In the genomic region with DNA sequence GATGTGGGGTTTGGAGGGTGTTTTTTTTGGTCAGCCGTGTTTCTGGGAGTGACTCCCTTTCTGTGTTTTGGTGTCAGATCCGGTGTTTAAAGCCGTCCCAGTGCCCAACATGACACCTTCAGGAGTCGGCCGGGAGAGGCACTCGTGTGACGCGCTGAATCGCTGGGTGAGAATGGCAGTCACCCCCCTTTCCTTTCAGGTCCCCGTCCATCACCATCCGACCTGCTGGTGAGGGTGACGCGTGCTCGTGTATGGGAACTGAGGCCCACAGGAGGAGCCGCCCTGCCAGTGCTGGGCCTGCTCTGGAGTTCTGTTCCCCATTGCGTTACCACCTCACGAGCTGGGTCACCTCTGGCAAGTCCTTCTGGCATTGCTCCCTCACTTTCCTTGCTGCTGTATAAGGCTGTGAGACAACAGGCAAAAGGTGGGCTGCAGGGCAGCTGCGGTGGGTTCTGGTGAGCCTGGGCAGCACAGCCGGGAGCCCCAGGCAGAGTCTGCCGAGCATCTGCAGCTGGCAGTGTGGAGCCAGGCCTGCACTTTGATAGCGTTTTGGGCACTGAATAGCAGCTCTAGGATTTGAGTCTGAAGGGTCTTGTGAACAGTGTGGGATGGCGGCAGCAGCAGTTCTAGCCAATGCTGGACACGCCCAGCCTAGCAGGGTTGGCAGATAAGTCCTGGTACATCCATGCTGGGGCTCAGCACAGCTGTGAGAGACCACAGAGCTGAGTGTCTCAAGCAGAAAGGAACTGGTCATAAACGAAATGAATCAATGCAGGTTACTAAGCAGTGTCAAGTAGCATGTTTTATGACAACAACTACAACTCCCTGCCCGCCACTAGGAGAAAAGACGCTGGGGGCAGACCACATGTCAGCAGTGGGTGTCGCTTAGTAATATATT, we compare ENCODE assay signal across 8 cellular contexts. TPM values are rescaled to one million over a fixed set of nuclear protein-coding genes. Genes with fewer than 3 reads are reported as not detected.
DNase-seq lines count a peak whose midpoint lies in the region; ATAC-seq and TF ChIP-seq lines count a peak whose summit lies in the region.
"Not testable (repeated sequence)": the region's sequence is repeated elsewhere in the genome, so short reads cannot be mapped to it uniquely, and the experiment has no call there.

No MANE protein-coding gene starts in this region.

- H3K4me3 Mint-ChIP-seq in activated naive CD4-positive, alpha-beta T cell treated with anti-CD3 and anti-CD28 coated beads for 36 hours; endodermal cell: not testable (repeated sequence)

- H3K9me3 ChIP-seq in Peyer's patch; endodermal cell (ENCODE audit: control insufficient read depth, low read length); mucosa of descending colon; gastrocnemius medialis; aorta (ENCODE audit: control insufficient read depth, low read length): not testable (repeated sequence)

- CTCF ChIA-PET in activated naive CD4-positive, alpha-beta T cell treated with anti-CD3 and anti-CD28 coated beads for 36 hours (lab: Charles Lee): not testable (repeated sequence)

- not testable (repeated sequence) for H3K9me3 Mint-ChIP-seq in activated naive CD4-positive, alpha-beta T cell treated with anti-CD3 and anti-CD28 coated beads for 36 hours; endodermal cell

- H3K9ac ChIP-seq in endodermal cell (ENCODE audit: extremely low read depth, low read length, poor library complexity, severe bottlenecking): not testable (repeated sequence)

- not testable (repeated sequence) for H3K4me1 Mint-ChIP-seq in activated naive CD4-positive, alpha-beta T cell treated with anti-CD3 and anti-CD28 coated beads for 36 hours (ENCODE audit: low read depth); endodermal cell

- in situ Hi-C loops in G401 (cut with HindIII; ENCODE audit: low sequenced_read_pairs); gastrocnemius medialis (cut with MboI; ENCODE audit: low sequenced_read_pairs in 4 of 4): not testable (repeated sequence)

- TF ChIP-seq CTCF in Peyer's patch (IDR thresholded peaks at IDR 0.05); endodermal cell (conservative IDR thresholded peaks at IDR 0.05); mucosa of descending colon (IDR thresholded peaks at IDR 0.05); gastrocnemius medialis (IDR thresholded peaks at IDR 0.05 in 4 of 5, conservative IDR thresholded peaks at IDR 0.05 in 1 of 5): not testable (repeated sequence)

- intact Hi-C loops in activated naive CD4-positive, alpha-beta T cell treated with anti-CD3 and anti-CD28 coated beads for 36 hours (cut with micrococcal nuclease); cardiac septum (cut with DNase I); mucosa of descending colon (cut with DNase I, micrococcal nuclease); gastrocnemius medialis (cut with DNase I; ENCODE audit: low total_unique reads); aorta (cut with DNase I): not testable (repeated sequence)

- ATAC-seq in mucosa of descending colon (peak; percentile 13), gastrocnemius medialis (peak; percentile 40 to 57), aorta (ENCODE audit: low FRiP score) (peak; percentile 3)

- not testable (repeated sequence) for TF ChIP-seq POLR2A in Peyer's patch (IDR thresholded peaks at IDR 0.05); gastrocnemius medialis (IDR thresholded peaks at IDR 0.05)

- not testable (repeated sequence) for H3K27me3 Mint-ChIP-seq in activated naive CD4-positive, alpha-beta T cell treated with anti-CD3 and anti-CD28 coated beads for 36 hours (ENCODE audit: low read depth); endodermal cell (ENCODE audit: insufficient read depth)

- DNase-seq in G401 (ENCODE audit: low spot score): peak; percentile 49
- peak in 2 of 3 donors; percentile 43 to 48 for DNase-seq in Peyer's patch
- DNase-seq in activated naive CD4-positive, alpha-beta T cell treated with anti-CD3 and anti-CD28 coated beads for 36 hours; mucosa of descending colon; aorta: not testable (repeated sequence)
- DNase-seq in endodermal cell: peak; percentile 53
- peak; percentile 71 for DNase-seq in cardiac septum (ENCODE audit: low spot score)
- DNase-seq in gastrocnemius medialis: peak; percentile 35 to 67

- H3K36me3 ChIP-seq in Peyer's patch (peaks cover 0 to 90% (median 0%) of the 10 kb centered on the region in 3 donors), endodermal cell (ENCODE audit: control insufficient read depth, insufficient read depth, low read length) (peaks cover 77% of the 10 kb centered on the region), mucosa of descending colon (ENCODE audit: low read depth) (peaks cover 21% of the 10 kb centered on the region), gastrocnemius medialis (peaks cover 3 to 29% of the 10 kb centered on the region in 2 donors), aorta (ENCODE audit: control insufficient read depth in 1 of 2, insufficient read depth in 2 of 2, low read length in 1 of 2) (peaks cover under 1 to 12% of the 10 kb centered on the region in 2 donors)

- 94 to 97% methylated on average over 19 to 22 of the region's 27 CpGs for WGBS in endodermal cell (ENCODE audit: insufficient coverage in 1 of 2, insufficient read length in 1 of 2), 2 experiments
- 60 to 67% methylated on average over 27 of the region's 27 CpGs for WGBS in aorta, 2 donors

- H3K27me3 ChIP-seq in Peyer's patch; endodermal cell (ENCODE audit: control insufficient read depth, insufficient read depth, low read length, poor library complexity, severe bottlenecking); gastrocnemius medialis; aorta (ENCODE audit: control insufficient read depth in 1 of 2, insufficient read depth in 2 of 2, low read length in 1 of 2): not testable (repeated sequence)

- peak overlapping the region; percentile 11 for H3K27ac Mint-ChIP-seq in activated naive CD4-positive, alpha-beta T cell treated with anti-CD3 and anti-CD28 coated beads for 36 hours
- peak overlapping the region; percentile 50 for H3K27ac Mint-ChIP-seq in endodermal cell

- H3K36me3 Mint-ChIP-seq in activated naive CD4-positive, alpha-beta T cell treated with anti-CD3 and anti-CD28 coated beads for 36 hours (ENCODE audit: low read depth): peaks cover 28% of the 10 kb centered on the region
- peaks cover 80% of the 10 kb centered on the region for H3K36me3 Mint-ChIP-seq in endodermal cell (ENCODE audit: low read depth)

- H3K4me1 ChIP-seq in Peyer's patch; endodermal cell (ENCODE audit: control insufficient read depth, insufficient read depth, low read length); mucosa of descending colon (ENCODE audit: low read depth); aorta (ENCODE audit: control insufficient read depth in 1 of 2, insufficient read depth in 2 of 2, low read length in 2 of 2): not testable (repeated sequence)
- peaks cover 12 to 33% of the 10 kb centered on the region in 2 donors for H3K4me1 ChIP-seq in gastrocnemius medialis

- H3K27ac ChIP-seq in Peyer's patch; endodermal cell (ENCODE audit: low read depth, low read length); aorta (ENCODE audit: low read depth in 1 of 2, low read length in 2 of 2): not testable (repeated sequence)
- peak overlapping the region in 3 of 4 donors; percentile 73 to 81 (median 75) for H3K27ac ChIP-seq in gastrocnemius medialis

- not testable (repeated sequence) for H3K4me3 ChIP-seq in Peyer's patch; endodermal cell (ENCODE audit: low read length); mucosa of descending colon; gastrocnemius medialis; aorta (ENCODE audit: low read length in 2 of 2)

RNA-seq across cellular contexts. Expression of a gene that starts 26.8 kb away (rescaled TPM):
- total RNA-seq in G401 (2014; rRNA removed; shearing (Covaris generic)): 59.1 and 69.6 TPM in 2 replicates
- 100 to 1,000 TPM in 1 of 4 donors, 10 to 100 TPM in 3; 20.5 to 115 (median 27.9) TPM for total RNA-seq in Peyer's patch
- total RNA-seq in activated naive CD4-positive, alpha-beta T cell treated with anti-CD3 and anti-CD28 coated beads for 36 hours: 10 to 100 TPM; 30.0 to 36.1 TPM
- total RNA-seq in endodermal cell: 10 to 100 TPM; 47.2 to 57.3 TPM
- polyA plus RNA-seq in endodermal cell (2013, experiment 1 of 2): 55.9 TPM
- 51.5 TPM for polyA plus RNA-seq in endodermal cell (2013, experiment 2 of 2)
- 33.6 TPM for total RNA-seq in cardiac septum
- total RNA-seq in mucosa of descending colon: 10 to 100 TPM; 28.0 to 45.3 (median 39.8) TPM
- 10 to 100 TPM; 33.4 to 40.3 (median 35.8) TPM for total RNA-seq in gastrocnemius medialis
- 10 to 100 TPM; 36.0 to 49.5 TPM for total RNA-seq in aorta
- 10 to 100 TPM; 64.3 to 99.8 TPM for polyA plus RNA-seq in aorta

RNA-seq across cellular contexts. Expression of a gene that starts 54.2 kb away (rescaled TPM):
- 41.5 and 45.2 TPM in 2 replicates for total RNA-seq in G401 (2014; rRNA removed; shearing (Covaris generic))
- total RNA-seq in Peyer's patch (100 to 1,000 TPM; 131 to 247 (median 201) TPM), endodermal cell (100 to 1,000 TPM; 163 to 202 TPM), cardiac septum (72.1 TPM), mucosa of descending colon (100 to 1,000 TPM; 161 to 258 (median 233) TPM), gastrocnemius medialis (10 to 100 TPM; 34.3 to 69.0 (median 45.2) TPM), aorta (10 to 100 TPM; 84.7 to 88.1 TPM)
- 10 to 100 TPM; 52.6 to 53.9 TPM for total RNA-seq in activated naive CD4-positive, alpha-beta T cell treated with anti-CD3 and anti-CD28 coated beads for 36 hours
- polyA plus RNA-seq in endodermal cell (2013, experiment 1 of 2): 52.4 TPM
- polyA plus RNA-seq in endodermal cell (2013, experiment 2 of 2): 44.1 TPM
- 10 to 100 TPM; 51.4 to 56.3 TPM for polyA plus RNA-seq in aorta
